In genomic region chr13:68806125-68806524, GRCh38 we compare ENCODE assay signal across 21 cellular contexts.
DNase-seq lines count a peak whose midpoint lies in the region; ATAC-seq lines count a peak whose summit lies in the region.
"Had no signal": no experiment of that assay in that cellular context is flagged by ENCODE, and none has a peak within 500 bp of the region (broad histone marks: within the 10 kb centered on the region; RNA-seq: fewer than 3 reads in every experiment).

No MANE protein-coding gene starts in this region.

- no peaks in the 10 kb centered on the region for H3K9me3 ChIP-seq in CD8-positive, alpha-beta memory T cell (ENCODE audit: low read length)
- H3K9me3 ChIP-seq: SJSA1 had no signal

- H3K4me1 ChIP-seq in CD8-positive, alpha-beta memory T cell (ENCODE audit: insufficient read depth, low read length) = no peaks in the 10 kb centered on the region
- H3K4me1 ChIP-seq: SJSA1 had no signal

- H3K27ac ChIP-seq in CD8-positive, alpha-beta memory T cell (ENCODE audit: low read depth, low read length) = no peak overlapping the region
- H3K27ac ChIP-seq: HL-60, RWPE1, SJSA1 had no signal

- no peak overlapping the region for H3K4me3 ChIP-seq in CD8-positive, alpha-beta memory T cell (ENCODE audit: low read length)
- H3K4me3 ChIP-seq: SJSA1 had no signal

- H3K27ac Mint-ChIP-seq in CD8-positive, alpha-beta memory T cell = no peak overlapping the region
- H3K27ac Mint-ChIP-seq: B cell; CD4-positive, CD25-positive, alpha-beta regulatory T cell; IgD-negative memory B cell; T-helper 2 cell treated with Interferon-gamma antibody and Interleukin-4, amounts not matched to agents 5 μg/mL and 100 μg/mL, for 36 hours had no signal

- H3K36me3 ChIP-seq in CD8-positive, alpha-beta memory T cell (ENCODE audit: insufficient read depth, low read length) = no peaks in the 10 kb centered on the region
- H3K36me3 ChIP-seq: SJSA1 had no signal

- ATAC-seq in GM19468 (IDR thresholded peaks at IDR 0.05; ENCODE audit: extremely low read depth, unreplicated experiment) (peak; percentile 30), HG02610 (IDR thresholded peaks at IDR 0.05; ENCODE audit: unreplicated experiment) (peak; percentile 83), HG03520 (IDR thresholded peaks at IDR 0.05; ENCODE audit: unreplicated experiment) (peak; percentile 83)

- POLR2A ChIA-PET in CD8-positive, alpha-beta memory T cell (lab: Charles Lee) = no interaction called here

- no peaks in the 10 kb centered on the region for H3K27me3 Mint-ChIP-seq in CD8-positive, alpha-beta memory T cell
- H3K27me3 Mint-ChIP-seq: B cell; CD4-positive, CD25-positive, alpha-beta regulatory T cell; IgD-negative memory B cell had no signal

- CTCF ChIA-PET in CD8-positive, alpha-beta memory T cell (lab: Charles Lee) = no interaction called here

- peaks cover 0 to 22% (median 6%) of the 10 kb centered on the region in 5 donors for H3K9me3 Mint-ChIP-seq in CD8-positive, alpha-beta memory T cell
- H3K9me3 Mint-ChIP-seq: IgD-negative memory B cell had no signal

- H3K4me3 Mint-ChIP-seq in CD8-positive, alpha-beta memory T cell = no peak overlapping the region
- H3K4me3 Mint-ChIP-seq: B cell; CD4-positive, CD25-positive, alpha-beta regulatory T cell; IgD-negative memory B cell; T-helper 2 cell treated with Interferon-gamma antibody and Interleukin-4, amounts not matched to agents 5 μg/mL and 100 μg/mL, for 36 hours had no signal

- no peaks in the 10 kb centered on the region for H3K4me1 Mint-ChIP-seq in CD8-positive, alpha-beta memory T cell
- H3K4me1 Mint-ChIP-seq: B cell; CD4-positive, CD25-positive, alpha-beta regulatory T cell; IgD-negative memory B cell had no signal

- H3K36me3 Mint-ChIP-seq in CD8-positive, alpha-beta memory T cell = no peaks in the 10 kb centered on the region
- H3K36me3 Mint-ChIP-seq: CD4-positive, CD25-positive, alpha-beta regulatory T cell; IgD-negative memory B cell had no signal

- DNase-seq in NCI-H510A (lab: John Stamatoyannopoulos, UW) (no peak), germinal center (ENCODE audit: low spot score) (no peak), dedifferentiated amniotic fluid mesenchymal stem cell (ENCODE audit: extremely low spot score) (no peak)
- DNase-seq in CD8-positive, alpha-beta memory T cell = no peak
- DNase-seq: ACHN; CD4-positive, CD25-positive, alpha-beta regulatory T cell; DMS53; H7; NCI-H1105 treated with DMSO at 0.1 percent for 48 hours; NCI-H187; NCI-H345; NCI-H526 treated with DMSO at 0.1 percent for 48 hours had no signal

- no peaks in the 10 kb centered on the region for H3K27me3 ChIP-seq in CD8-positive, alpha-beta memory T cell (ENCODE audit: insufficient read depth, low read length, poor library complexity, severe bottlenecking)
- H3K27me3 ChIP-seq: SJSA1 had no signal

Comparison
In these comparisons a context has a peak if more than half of its experiments do, and no peak if none do; other contexts are left out.
1. ATAC-seq: peak in every context shown above with its lines; median percentile 83 in HG02610; 83 in HG03520; 30 in GM19468.